ENCODE assay signal across 20 cellular contexts in the genomic region with DNA sequence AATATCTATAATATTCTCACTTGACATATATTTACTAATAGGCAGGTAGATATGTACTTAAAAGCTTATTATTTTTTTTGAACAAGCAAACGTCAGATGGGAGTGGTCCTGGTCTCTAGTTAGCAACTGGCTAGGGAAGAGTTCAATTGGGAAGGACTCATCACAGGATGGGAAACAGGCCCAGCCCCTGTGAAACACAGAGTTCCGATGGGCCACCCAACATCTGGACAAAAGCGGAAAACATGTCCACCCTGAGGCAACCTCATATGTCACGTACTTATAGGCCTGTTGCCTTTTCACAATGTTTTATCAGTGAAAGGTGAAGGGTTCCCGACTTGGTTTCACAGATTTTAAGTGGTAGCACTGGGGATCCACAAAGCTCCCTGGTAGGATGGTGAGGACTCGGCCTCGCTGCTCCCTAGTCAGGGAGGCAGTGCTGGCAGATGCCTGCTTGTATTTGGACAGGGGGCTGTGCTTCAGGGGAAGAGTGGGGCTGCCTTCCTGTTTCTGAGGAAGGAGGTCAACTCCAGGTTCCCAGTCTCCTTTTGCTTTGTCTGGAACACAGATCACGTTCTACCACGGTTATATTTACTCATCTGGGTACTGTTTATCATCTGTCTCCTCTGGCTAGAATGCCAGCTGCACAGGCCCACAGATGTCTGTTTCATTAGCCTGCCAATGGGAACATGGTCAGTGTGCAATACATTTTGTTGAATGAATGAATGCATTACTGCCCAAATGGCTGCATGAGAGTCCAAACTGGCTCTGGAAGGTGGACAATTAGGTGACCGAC. TPM values are rescaled to one million over a fixed set of nuclear protein-coding genes. Genes with fewer than 3 reads are reported as not detected.
"Had no signal": no experiment of that assay in that cellular context is flagged by ENCODE, and none has a peak within 500 bp of the region (broad histone marks: within the 10 kb centered on the region; RNA-seq: fewer than 3 reads in every experiment).

No MANE protein-coding gene starts in this region.

- H3K4me1 Mint-ChIP-seq: activated B cell treated with CpG ODN at 0.5 μM for 24 hours; activated naive CD8-positive, alpha-beta T cell treated with anti-CD3 and anti-CD28 coated beads for 36 hours had no signal

- DNase-seq: activated B cell treated with CpG ODN at 0.5 μM for 24 hours; activated CD4-positive, alpha-beta T cell treated with anti-CD3 and anti-CD28 coated beads for 48 hours; activated CD8-positive, alpha-beta T cell treated with anti-CD3 and anti-CD28 coated beads for 36 hours; activated gamma-delta T cell; activated naive CD8-positive, alpha-beta T cell treated with anti-CD3 and anti-CD28 coated beads for 36 hours; activated T-cell treated with anti-CD3 and anti-CD28 coated beads, Interleukin-2, amount 50 U/mL, for 48 hours; amygdala; central memory CD4-positive, alpha-beta T cell; colonic mucosa; glutamatergic neuron; naive thymus-derived CD4-positive, alpha-beta T cell; stimulated activated CD4-positive, alpha-beta T cell treated with anti-CD3 and anti-CD28 coated beads, Interleukin-4, amount 100 ng/mL, for 4 hours; stimulated activated CD8-positive, alpha-beta memory T cell treated with anti-CD3 and anti-CD28 coated beads, Interleukin-4, amount 100 ng/mL, for 48 hours; stimulated activated naive CD8-positive, alpha-beta T cell treated with anti-CD3 and anti-CD28 coated beads, Interleukin-15, Interleukin-2, amounts not matched to agents 100 U/mL and 50 U/mL, for 24 hours; SW 1271; upper lobe of right lung had no signal

- ATAC-seq: activated CD8-positive, alpha-beta T cell treated with anti-CD3 and anti-CD28 coated beads for 36 hours; body of pancreas; naive thymus-derived CD4-positive, alpha-beta T cell; stimulated activated naive CD8-positive, alpha-beta T cell treated with anti-CD3 and anti-CD28 coated beads, Interleukin-15, Interleukin-2, amounts not matched to agents 100 U/mL and 50 U/mL, for 24 hours; upper lobe of right lung had no signal

- H3K27me3 Mint-ChIP-seq: activated B cell treated with CpG ODN at 0.5 μM for 24 hours; activated CD8-positive, alpha-beta T cell treated with anti-CD3 and anti-CD28 coated beads for 36 hours; activated naive CD8-positive, alpha-beta T cell treated with anti-CD3 and anti-CD28 coated beads for 36 hours; naive thymus-derived CD4-positive, alpha-beta T cell had no signal

- H3K27ac Mint-ChIP-seq: activated B cell treated with CpG ODN at 0.5 μM for 24 hours; activated CD8-positive, alpha-beta T cell treated with anti-CD3 and anti-CD28 coated beads for 36 hours; activated naive CD8-positive, alpha-beta T cell treated with anti-CD3 and anti-CD28 coated beads for 36 hours had no signal

- H3K4me3 Mint-ChIP-seq: activated B cell treated with CpG ODN at 0.5 μM for 24 hours; activated CD8-positive, alpha-beta T cell treated with anti-CD3 and anti-CD28 coated beads for 36 hours; activated naive CD8-positive, alpha-beta T cell treated with anti-CD3 and anti-CD28 coated beads for 36 hours; naive thymus-derived CD4-positive, alpha-beta T cell had no signal

- H3K9me3 Mint-ChIP-seq: activated B cell treated with CpG ODN at 0.5 μM for 24 hours; activated CD8-positive, alpha-beta T cell treated with anti-CD3 and anti-CD28 coated beads for 36 hours; activated naive CD8-positive, alpha-beta T cell treated with anti-CD3 and anti-CD28 coated beads for 36 hours; naive thymus-derived CD4-positive, alpha-beta T cell had no signal

RNA-seq across cellular contexts. Expression of gene SLC15A1, which starts 49.4 kb away (rescaled TPM):
- total RNA-seq: activated B cell treated with CpG ODN at 0.5 μM for 24 hours; activated CD8-positive, alpha-beta T cell treated with anti-CD3 and anti-CD28 coated beads for 36 hours; activated naive CD8-positive, alpha-beta T cell treated with anti-CD3 and anti-CD28 coated beads for 36 hours; esophagus muscularis mucosa; lung microvascular endothelial cell; naive thymus-derived CD4-positive, alpha-beta T cell; T-helper 2 cell treated with Interferon-gamma antibody and Interleukin-4, amounts not matched to agents 100 ng/mL and 5 ng/mL, for 36 hours; upper lobe of right lung had no signal
